In the genomic region with DNA sequence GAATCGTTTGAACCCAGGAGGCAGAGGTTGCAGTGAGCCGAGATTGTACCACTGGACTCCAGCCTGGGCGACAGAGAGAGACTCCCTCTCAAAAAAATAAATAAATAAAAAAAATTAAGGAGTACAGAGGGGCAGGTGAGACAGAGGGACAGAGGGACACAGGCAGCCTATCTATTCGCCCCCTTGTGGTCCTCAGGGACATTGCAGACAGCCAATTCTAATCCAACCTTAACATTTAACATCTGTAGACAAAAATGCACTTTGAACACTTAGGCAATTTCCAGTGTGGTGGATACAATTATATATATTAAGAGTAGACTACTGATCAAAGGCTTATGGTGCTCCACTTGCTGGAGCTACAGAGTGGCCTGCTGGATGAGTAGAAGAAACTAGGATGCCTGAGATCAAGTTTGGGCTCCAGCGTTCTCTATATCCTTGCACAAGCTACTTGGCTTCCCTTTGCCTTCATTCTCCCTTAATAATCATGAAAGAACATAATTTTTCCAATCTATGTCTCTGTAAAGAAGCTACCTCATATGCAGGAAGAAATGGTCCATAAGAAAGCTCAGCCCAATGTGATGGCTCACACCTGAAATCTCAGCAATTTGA, we compare ENCODE assay signal across 8 cellular contexts. TPM values are rescaled to one million over a fixed set of nuclear protein-coding genes. Genes with fewer than 3 reads are reported as not detected.
DNase-seq lines count a peak whose midpoint lies in the region; ATAC-seq and TF ChIP-seq lines count a peak whose summit lies in the region.

No MANE protein-coding gene starts in this region.

- H3K4me2 ChIP-seq in OCI-LY1 (ENCODE audit: low read length), result no peak overlapping the region

- H3K27ac ChIP-seq in CD8-positive, alpha-beta T cell (ENCODE audit: low read depth, low read length), result no peak overlapping the region
- H3K27ac ChIP-seq in OCI-LY1 (ENCODE audit: low read depth, low read length, poor library complexity, severe bottlenecking) (no peak overlapping the region), gastrocnemius medialis (no peak overlapping the region)

- CTCF ChIA-PET in CD8-positive, alpha-beta T cell (lab: Charles Lee), result interaction anchor here (0.7 to 5.3 kb wide), 37 partner anchors 8 to 350 kb away, joined by 3 to 34 read pairs (median 4); a partner anchor contains a TSS

- no peak overlapping the region for H3K27ac Mint-ChIP-seq in CD8-positive, alpha-beta T cell
- no peak overlapping the region for H3K27ac Mint-ChIP-seq in activated T-cell treated with anti-CD3 and anti-CD28 coated beads, Interleukin-2, amount 50 U/mL, for 72 hours

- peaks cover 5% of the 10 kb centered on the region for H3K4me1 Mint-ChIP-seq in CD8-positive, alpha-beta T cell (ENCODE audit: low read depth)
- H3K4me1 Mint-ChIP-seq in activated T-cell treated with anti-CD3 and anti-CD28 coated beads, Interleukin-2, amount 50 U/mL, for 72 hours (ENCODE audit: low read depth), result no peaks in the 10 kb centered on the region

- TF ChIP-seq CTCF in CD8-positive, alpha-beta T cell (IDR thresholded peaks at IDR 0.05), result peak; percentile 96
- TF ChIP-seq CTCF in OCI-LY1 (IDR thresholded peaks at IDR 0.05; ENCODE audit: low read length), result peak; percentile 67
- TF ChIP-seq CTCF in gastrocnemius medialis (IDR thresholded peaks at IDR 0.05 in 4 of 5, conservative IDR thresholded peaks at IDR 0.05 in 1 of 5), result peak; percentile 30 to 78 (median 56)

- no peak overlapping the region for H3K4me3 ChIP-seq in CD8-positive, alpha-beta T cell (ENCODE audit: low read depth, low read length)
- H3K4me3 ChIP-seq in OCI-LY1 (ENCODE audit: low read depth, low read length, poor library complexity, severe bottlenecking) (no peak overlapping the region), gastrocnemius medialis (no peak overlapping the region)

- POLR2A ChIA-PET in CD8-positive, alpha-beta T cell (lab: Charles Lee), result no interaction called here

- in situ Hi-C loops in gastrocnemius medialis (cut with MboI; ENCODE audit: low sequenced_read_pairs in 4 of 4), result loop anchor here in 3 of 4 donors (25.0 kb wide), 1 partner anchor 292 kb away; a partner anchor contains a TSS

- no peaks in the 10 kb centered on the region for H3K27me3 Mint-ChIP-seq in CD8-positive, alpha-beta T cell (ENCODE audit: low read depth)
- H3K27me3 Mint-ChIP-seq in activated T-cell treated with anti-CD3 and anti-CD28 coated beads, Interleukin-2, amount 50 U/mL, for 72 hours (ENCODE audit: low read depth), result peaks cover 23% of the 10 kb centered on the region

- TF ChIP-seq POLR2A in gastrocnemius medialis (IDR thresholded peaks at IDR 0.05), result no peak

- H3K79me2 ChIP-seq in OCI-LY1 (ENCODE audit: insufficient read depth, low read length), result no peaks in the 10 kb centered on the region

- no peaks in the 10 kb centered on the region for H3K4me1 ChIP-seq in CD8-positive, alpha-beta T cell (ENCODE audit: insufficient read depth, low read length)
- H3K4me1 ChIP-seq in OCI-LY1 (ENCODE audit: insufficient read depth, low read length, severe bottlenecking) (no peaks in the 10 kb centered on the region), gastrocnemius medialis (no peaks in the 10 kb centered on the region)

- H3K27me3 ChIP-seq in CD8-positive, alpha-beta T cell (ENCODE audit: insufficient read depth, low read length), result no peaks in the 10 kb centered on the region
- H3K27me3 ChIP-seq in OCI-LY1 (ENCODE audit: insufficient read depth, low read length) (no peaks in the 10 kb centered on the region; the same call in 1 of the 2 replicates), gastrocnemius medialis (no peaks in the 10 kb centered on the region)

- ATAC-seq in CD8-positive, alpha-beta T cell, result peak; percentile 75
- ATAC-seq in GM21723 (IDR thresholded peaks at IDR 0.05; ENCODE audit: unreplicated experiment) (peak; percentile 72), gastrocnemius medialis (no peak), GM21619 (IDR thresholded peaks at IDR 0.05; ENCODE audit: unreplicated experiment) (no peak), HG03520 (IDR thresholded peaks at IDR 0.05; ENCODE audit: unreplicated experiment) (no peak)
- peak; percentile 55 to 64 for ATAC-seq in activated T-cell treated with anti-CD3 and anti-CD28 coated beads, Interleukin-2, amount 50 U/mL, for 72 hours (replicated peaks in 1 of 2)

- no peaks in the 10 kb centered on the region for H3K9me3 ChIP-seq in CD8-positive, alpha-beta T cell (ENCODE audit: low read length)
- no peaks in the 10 kb centered on the region for H3K9me3 ChIP-seq in OCI-LY1 (ENCODE audit: low read length)
- H3K9me3 ChIP-seq in gastrocnemius medialis, result no peaks in the 10 kb centered on the region

- no peak overlapping the region for H3K9ac ChIP-seq in OCI-LY1 (ENCODE audit: low read length)

- no peak overlapping the region for H2AFZ ChIP-seq in OCI-LY1 (ENCODE audit: low read length)

- no peaks in the 10 kb centered on the region for H3K36me3 ChIP-seq in CD8-positive, alpha-beta T cell (ENCODE audit: insufficient read depth, low read length)
- H3K36me3 ChIP-seq in OCI-LY1 (ENCODE audit: insufficient read depth, low read length), result no peaks in the 10 kb centered on the region
- no peaks in the 10 kb centered on the region for H3K36me3 ChIP-seq in gastrocnemius medialis

- intact Hi-C loops in CD8-positive, alpha-beta T cell (cut with DNase I, micrococcal nuclease), result loop anchor here (1.0 to 5.0 kb wide), 7 partner anchors 51 to 294 kb away; no protein-coding TSS in a partner anchor
- intact Hi-C loops in gastrocnemius medialis (cut with DNase I; ENCODE audit: low total_unique reads), result no loop called here

- no peaks in the 10 kb centered on the region for H3F3A ChIP-seq in OCI-LY1 (ENCODE audit: insufficient read depth, low read length)

- no peaks in the 10 kb centered on the region for H4K20me1 ChIP-seq in OCI-LY1 (ENCODE audit: insufficient read depth, low read length)

- no peak overlapping the region for H3K4me3 Mint-ChIP-seq in CD8-positive, alpha-beta T cell
- H3K4me3 Mint-ChIP-seq in activated T-cell treated with anti-CD3 and anti-CD28 coated beads, Interleukin-2, amount 50 U/mL, for 72 hours, result no peak overlapping the region

- no peaks in the 10 kb centered on the region for H3K9me3 Mint-ChIP-seq in CD8-positive, alpha-beta T cell
- no peaks in the 10 kb centered on the region for H3K9me3 Mint-ChIP-seq in activated T-cell treated with anti-CD3 and anti-CD28 coated beads, Interleukin-2, amount 50 U/mL, for 72 hours

- H3K36me3 Mint-ChIP-seq in CD8-positive, alpha-beta T cell, result no peaks in the 10 kb centered on the region
- no peaks in the 10 kb centered on the region for H3K36me3 Mint-ChIP-seq in activated T-cell treated with anti-CD3 and anti-CD28 coated beads, Interleukin-2, amount 50 U/mL, for 72 hours (ENCODE audit: insufficient read depth in 2 of 2)

- peak in 6 of 7 experiments; percentile 15 to 69 (median 44) for DNase-seq in CD8-positive, alpha-beta T cell
- peak; percentile 46 to 51 for DNase-seq in activated T-cell treated with anti-CD3 and anti-CD28 coated beads, Interleukin-2, amount 50 U/mL, for 72 hours
- DNase-seq in foreskin melanocyte (peak; percentile 10), gastrocnemius medialis (no peak)

- H3K9me2 ChIP-seq in OCI-LY1 (ENCODE audit: low read depth, low read length), result no peaks in the 10 kb centered on the region

RNA-seq across cellular contexts. Expression of a gene that starts 8.2 kb away (rescaled TPM):
- 1 to 10 TPM; 4.6 to 5.3 TPM for total RNA-seq in CD8-positive, alpha-beta T cell
- total RNA-seq in activated T-cell treated with anti-CD3 and anti-CD28 coated beads, Interleukin-2, amount 50 U/mL, for 72 hours, result 10 to 100 TPM; 30.9 to 32.5 TPM
- total RNA-seq in gastrocnemius medialis, result 10 to 100 TPM in 1 of 4 donors, 1 to 10 TPM in 3; 5.8 to 20.7 (median 7.8) TPM

RNA-seq across cellular contexts. Expression of a gene that starts 31.8 kb away (rescaled TPM):
- not detected for total RNA-seq in CD8-positive, alpha-beta T cell
- not detected for total RNA-seq in activated T-cell treated with anti-CD3 and anti-CD28 coated beads, Interleukin-2, amount 50 U/mL, for 72 hours
- total RNA-seq in gastrocnemius medialis, result not detected

Comparison
In these comparisons a context has a peak if more than half of its experiments do, and no peak if none do; other contexts are left out.
1. ATAC-seq: peak in CD8-positive, alpha-beta T cell (single experiment), GM21723 (single experiment) and activated T-cell treated with anti-CD3 and anti-CD28 coated beads, Interleukin-2, amount 50 U/mL, for 72 hours (2 of 2); none in gastrocnemius medialis (0 of 2), GM21619 (single experiment) and HG03520 (single experiment).
2. DNase-seq: peak in CD8-positive, alpha-beta T cell (6 of 7), activated T-cell treated with anti-CD3 and anti-CD28 coated beads, Interleukin-2, amount 50 U/mL, for 72 hours (2 of 2) and foreskin melanocyte (single experiment); none in gastrocnemius medialis (0 of 2).
3. Peak in every context shown above with its lines, with median percentiles within 50 percentile points of each other: CTCF ChIP-seq.